8 cellular contexts compared by ENCODE assay signal in the genomic region with DNA sequence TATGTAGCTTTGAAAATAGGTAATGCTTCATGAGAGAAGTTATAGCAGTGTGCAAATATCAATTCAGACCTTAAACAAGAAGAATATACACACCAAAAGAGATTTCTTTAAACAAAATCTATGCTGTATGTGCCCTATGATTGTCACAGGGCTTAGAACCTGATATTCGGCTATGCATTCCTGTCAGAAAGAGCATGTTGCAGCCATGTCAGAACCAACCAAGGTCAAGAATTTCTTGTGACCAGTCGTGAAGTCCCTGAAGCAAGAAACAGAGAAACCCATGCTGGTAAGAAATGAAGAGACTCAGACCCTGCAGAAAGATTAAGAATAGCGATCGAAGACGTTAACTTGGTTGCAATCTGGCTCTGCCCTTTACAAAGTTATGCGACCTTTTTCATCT.
A peak's percentile ranks its signal among the peaks of the same experiment; 100 is the strongest.
DNase-seq lines count a peak whose midpoint lies in the region; ATAC-seq and TF ChIP-seq lines count a peak whose summit lies in the region.

No MANE protein-coding gene starts in this region.

- no peaks in the 10 kb centered on the region for H3K27me3 ChIP-seq in heart left ventricle

- intact Hi-C loops in heart left ventricle (cut with DNase I) = loop anchor here in 2 of 10 donors (10.0 kb wide), 2 partner anchors 93 to 193 kb away; a partner anchor contains a TSS

- H3K4me1 ChIP-seq in heart left ventricle = peaks cover 0 to 14% (median 0%) of the 10 kb centered on the region in 12 donors

- 3 to 38% (median 19%) methylated on average over 6 of the region's 6 CpGs for WGBS in heart left ventricle, 4 donors

- peaks cover 0 to 3% (median 0%) of the 10 kb centered on the region in 12 donors for H3K9me3 ChIP-seq in heart left ventricle

- TF ChIP-seq CTCF in heart left ventricle (IDR thresholded peaks at IDR 0.05) = no peak

- H3K4me3 ChIP-seq in heart left ventricle (peak overlapping the region; percentile 9 to 81 (median 66)), skin epidermis (peak overlapping the region; percentile 45 to 62 (median 56))

- TF ChIP-seq POLR2A in heart left ventricle (IDR thresholded peaks at IDR 0.05) = no peak

- peak overlapping the region in 11 of 12 donors; percentile 9 to 77 (median 65) for H3K27ac ChIP-seq in heart left ventricle
- peak overlapping the region in 6 of 21 experiments; percentile 5 to 67 (median 38) for H3K27ac ChIP-seq in skin epidermis

- peak in 2 of 4 donors; percentile 55 to 56 for ATAC-seq in heart left ventricle
- ATAC-seq in HG02981 (IDR thresholded peaks at IDR 0.05; ENCODE audit: unreplicated experiment) = no peak

- DNase-seq in NCI-H1694 treated with DMSO at 0.1 percent for 48 hours (lab: John Stamatoyannopoulos, UW) = peak; percentile 11
- DNase-seq in NCI-H1694 (lab: John Stamatoyannopoulos, UW) = no peak
- DNase-seq in SW480 (ENCODE audit: low spot score) = peak; percentile 3
- no peak for DNase-seq in heart left ventricle
- no peak for DNase-seq in COLO668 (lab: John Stamatoyannopoulos, UW; ENCODE audit: unreplicated experiment)
- no peak for DNase-seq in T1000 (lab: John Stamatoyannopoulos, UW)

- no peaks in the 10 kb centered on the region for H3K36me3 ChIP-seq in heart left ventricle

Comparison
In these comparisons a context has a peak if more than half of its experiments do, and no peak if none do; other contexts are left out.
1. DNase-seq: peak in NCI-H1694 treated with DMSO at 0.1 percent for 48 hours (single experiment) and SW480 (single experiment); none in NCI-H1694 (single experiment), heart left ventricle (0 of 5), COLO668 (single experiment) and T1000 (single experiment).